Comparison of ENCODE assay signal across 18 cellular contexts in genomic region chr1:189851806-189852367, GRCh38.
DNase-seq lines count a peak whose midpoint lies in the region; ATAC-seq and TF ChIP-seq lines count a peak whose summit lies in the region.
"Had no signal": no experiment of that assay in that cellular context is flagged by ENCODE, and none has a peak within 500 bp of the region (broad histone marks: within the 10 kb centered on the region; RNA-seq: fewer than 3 reads in every experiment).

No MANE protein-coding gene starts in this region.

- BruUV-seq in A673 (replicated peaks; lab: Mats Ljungman, UMichigan), result no TSS peak

- H3K4me3 ChIP-seq in A673 (ENCODE audit: low read depth, low read length, poor library complexity, severe bottlenecking), result no peak overlapping the region
- H3K4me3 ChIP-seq in endodermal cell (ENCODE audit: low read length), result no peak overlapping the region
- no peak overlapping the region for H3K4me3 ChIP-seq in lower lobe of right lung
- H3K4me3 ChIP-seq: body of pancreas, stomach had no signal

- H3K27me3 Mint-ChIP-seq in endodermal cell (ENCODE audit: insufficient read depth), result no peaks in the 10 kb centered on the region
- H3K27me3 Mint-ChIP-seq: activated CD4-positive, alpha-beta T cell treated with anti-CD3 and anti-CD28 coated beads, Interleukin-2, amount 10 ng/mL, durations not matched to agents 7 days and 5 days; memory B cell; natural killer cell treated with Interleukin-12 subunit alpha and Interleukin-12 subunit beta and Interleukin-15 and Interleukin-18, amount 100 ng/mL, for 72 hours had no signal

- peak; percentile 68 for ATAC-seq in HG02610 (IDR thresholded peaks at IDR 0.05; ENCODE audit: unreplicated experiment)
- no peak for ATAC-seq in lower lobe of right lung
- no peak for ATAC-seq in GM18861 (IDR thresholded peaks at IDR 0.05; ENCODE audit: unreplicated experiment)
- ATAC-seq: body of pancreas; CD8-positive, alpha-beta T cell; natural killer cell treated with Interleukin-12 subunit alpha and Interleukin-12 subunit beta and Interleukin-15 and Interleukin-18, amount 100 ng/mL, for 72 hours; right cardiac atrium had no signal

- peaks cover 3% of the 10 kb centered on the region for H3K9me3 Mint-ChIP-seq in endodermal cell

- intact Hi-C loops in A673 (cut with micrococcal nuclease; ENCODE audit: unreplicated experiment) (no loop called here), lower lobe of right lung (cut with DNase I) (no loop called here)

- H3K36me3 Mint-ChIP-seq in endodermal cell (ENCODE audit: low read depth), result no peaks in the 10 kb centered on the region
- H3K36me3 Mint-ChIP-seq: CD8-positive, alpha-beta T cell; memory B cell had no signal

- H3K9me3 ChIP-seq in A673 (ENCODE audit: low read depth, low read length, poor library complexity, severe bottlenecking) (no peaks in the 10 kb centered on the region), endodermal cell (ENCODE audit: control insufficient read depth, low read length) (no peaks in the 10 kb centered on the region), lower lobe of right lung (no peaks in the 10 kb centered on the region)
- H3K9me3 ChIP-seq: body of pancreas had no signal

- H3K36me3 ChIP-seq in A673 (ENCODE audit: insufficient read depth, low read length, poor library complexity, severe bottlenecking) (no peaks in the 10 kb centered on the region), endodermal cell (ENCODE audit: control insufficient read depth, insufficient read depth, low read length) (no peaks in the 10 kb centered on the region), lower lobe of right lung (no peaks in the 10 kb centered on the region)
- H3K36me3 ChIP-seq: stomach had no signal

- H3K4me1 ChIP-seq in A673 (ENCODE audit: insufficient read depth, low read length, poor library complexity, severe bottlenecking) (no peaks in the 10 kb centered on the region), endodermal cell (ENCODE audit: control insufficient read depth, insufficient read depth, low read length) (no peaks in the 10 kb centered on the region), lower lobe of right lung (no peaks in the 10 kb centered on the region)
- H3K4me1 ChIP-seq: body of pancreas, stomach had no signal

- 82% methylated on average over 3 of the region's 3 CpGs; no CpG with 5 or more reads in 1 of the 2 experiments for WGBS in endodermal cell (ENCODE audit: insufficient coverage in 1 of 2, insufficient read length in 1 of 2), 2 experiments

- CTCF ChIA-PET in A673 (lab: Charles Lee), result no interaction called here

- POLR2A ChIA-PET in A673 (lab: Charles Lee; ENCODE audit: low non-redundant PET), result no interaction called here

- DNase-seq in A673 (ENCODE audit: low spot score) (peak; percentile 7), NCI-H526 (lab: John Stamatoyannopoulos, UW) (peak; percentile 45 to 67), endodermal cell (no peak), cerebellum (ENCODE audit: low spot score) (no peak), lower lobe of right lung (no peak), OCI-M2 (lab: John Stamatoyannopoulos, UW; ENCODE audit: unreplicated experiment) (no peak)
- DNase-seq: activated CD4-positive, alpha-beta T cell treated with anti-CD3 and anti-CD28 coated beads, Interleukin-2, amount 10 ng/mL, durations not matched to agents 7 days and 5 days; activated naive CD4-positive, alpha-beta T cell treated with anti-CD3 and anti-CD28 coated beads for 36 hours; body of pancreas; CD8-positive, alpha-beta T cell; NCI-H1694 treated with DMSO at 0.1 percent for 48 hours; right cardiac atrium; stomach; T-helper 9 cell had no signal

- H3K27ac Mint-ChIP-seq in endodermal cell, result no peak overlapping the region
- H3K27ac Mint-ChIP-seq: activated CD4-positive, alpha-beta T cell treated with anti-CD3 and anti-CD28 coated beads, Interleukin-2, amount 10 ng/mL, durations not matched to agents 7 days and 5 days; activated naive CD4-positive, alpha-beta T cell treated with anti-CD3 and anti-CD28 coated beads for 36 hours; CD8-positive, alpha-beta T cell; memory B cell; natural killer cell treated with Interleukin-12 subunit alpha and Interleukin-12 subunit beta and Interleukin-15 and Interleukin-18, amount 100 ng/mL, for 72 hours had no signal

- H3K4me3 Mint-ChIP-seq in endodermal cell, result no peak overlapping the region
- H3K4me3 Mint-ChIP-seq: activated CD4-positive, alpha-beta T cell treated with anti-CD3 and anti-CD28 coated beads, Interleukin-2, amount 10 ng/mL, durations not matched to agents 7 days and 5 days; activated naive CD4-positive, alpha-beta T cell treated with anti-CD3 and anti-CD28 coated beads for 36 hours; CD8-positive, alpha-beta T cell; memory B cell; natural killer cell treated with Interleukin-12 subunit alpha and Interleukin-12 subunit beta and Interleukin-15 and Interleukin-18, amount 100 ng/mL, for 72 hours had no signal

- TF ChIP-seq CTCF in A673 (conservative IDR thresholded peaks at IDR 0.05; ENCODE audit: low read depth, low read length) (no peak), endodermal cell (conservative IDR thresholded peaks at IDR 0.05) (no peak), lower lobe of right lung (IDR thresholded peaks at IDR 0.05) (no peak)

- H3K4me1 Mint-ChIP-seq in endodermal cell, result peaks cover 5% of the 10 kb centered on the region
- H3K4me1 Mint-ChIP-seq: activated CD4-positive, alpha-beta T cell treated with anti-CD3 and anti-CD28 coated beads, Interleukin-2, amount 10 ng/mL, durations not matched to agents 7 days and 5 days; memory B cell had no signal

- H3K27me3 ChIP-seq in A673 (replicated peaks; ENCODE audit: insufficient read depth, low read depth, low read length, poor library complexity), result no peaks in the 10 kb centered on the region
- peaks cover 5% of the 10 kb centered on the region for H3K27me3 ChIP-seq in endodermal cell (ENCODE audit: control insufficient read depth, insufficient read depth, low read length, poor library complexity, severe bottlenecking)
- H3K27me3 ChIP-seq in lower lobe of right lung (ENCODE audit: low read depth), result no peaks in the 10 kb centered on the region
- H3K27me3 ChIP-seq: body of pancreas, stomach had no signal

- no peak overlapping the region for H3K9ac ChIP-seq in endodermal cell (ENCODE audit: extremely low read depth, low read length, poor library complexity, severe bottlenecking)

- no peak overlapping the region for H3K27ac ChIP-seq in A673 (ENCODE audit: low read depth, low read length, poor library complexity, severe bottlenecking)
- H3K27ac ChIP-seq in endodermal cell (ENCODE audit: low read depth, low read length), result peak overlapping the region; percentile 56
- H3K27ac ChIP-seq in lower lobe of right lung, result no peak overlapping the region
- H3K27ac ChIP-seq: body of pancreas, stomach had no signal

Comparison
In these comparisons a context has a peak if more than half of its experiments do, and no peak if none do; other contexts are left out.
1. DNase-seq: peak in A673 (single experiment) and NCI-H526 (2 of 2); none in endodermal cell (single experiment), cerebellum (single experiment), lower lobe of right lung (single experiment) and OCI-M2 (single experiment).